In the genomic region with DNA sequence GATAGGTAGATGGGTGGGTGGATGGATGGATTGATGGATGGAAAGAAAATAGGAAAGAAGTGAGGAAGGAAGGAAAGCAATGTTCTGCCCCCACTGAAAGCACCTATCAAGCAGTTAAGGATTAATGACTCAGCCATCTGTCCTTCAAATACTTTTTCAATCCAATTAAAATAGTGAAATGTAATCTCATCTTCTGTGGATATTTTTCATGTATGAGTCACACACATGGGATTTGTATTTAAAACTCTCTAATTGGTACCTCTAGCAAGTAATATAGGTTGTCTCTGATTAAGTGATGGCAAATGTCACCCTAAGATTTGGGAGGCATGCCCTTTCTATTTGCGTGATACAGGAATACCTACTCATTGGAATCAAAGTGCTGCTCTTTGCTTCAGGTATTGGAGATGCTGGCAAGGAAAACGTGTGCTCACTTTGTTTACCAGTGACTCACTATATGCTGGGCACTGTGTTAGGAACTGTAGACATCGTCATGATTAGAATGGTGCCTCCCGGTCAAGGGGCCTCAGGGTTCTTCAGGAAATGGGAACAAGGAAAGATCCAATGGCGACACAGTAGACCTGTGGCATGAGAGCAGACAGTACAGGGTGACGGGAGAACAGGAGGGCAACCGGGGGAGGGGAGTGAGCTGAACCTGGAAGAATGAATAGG, we compare ENCODE assay signal across 17 cellular contexts.
A peak's percentile ranks its signal among the peaks of the same experiment; 100 is the strongest.
DNase-seq lines count a peak whose midpoint lies in the region; ATAC-seq lines count a peak whose summit lies in the region.
"Had no signal": no experiment of that assay in that cellular context is flagged by ENCODE, and none has a peak within 500 bp of the region (broad histone marks: within the 10 kb centered on the region; RNA-seq: fewer than 3 reads in every experiment).

No MANE protein-coding gene starts in this region.

- peak overlapping the region; percentile 50 for H3K27ac ChIP-seq in ACC112 (ENCODE audit: low read depth, low read length)
- H3K27ac ChIP-seq: KMS-11 had no signal

- no peaks in the 10 kb centered on the region for H3K9me3 ChIP-seq in adipocyte (ENCODE audit: control insufficient read depth, low read length)

- intact Hi-C loops in head of caudate nucleus (cut with DNase I), result no loop called here

- ATAC-seq in HG02884 (IDR thresholded peaks at IDR 0.05; ENCODE audit: unreplicated experiment), result no peak

- no peaks in the 10 kb centered on the region for H3K79me2 ChIP-seq in ACC112 (ENCODE audit: control insufficient read depth, insufficient read depth, low read length, unreplicated experiment)

- H3K9ac ChIP-seq in adipocyte (ENCODE audit: low read length), result no peak overlapping the region
- H3K9ac ChIP-seq: KMS-11 had no signal

- DNase-seq in NCI-H1694 (lab: John Stamatoyannopoulos, UW) (peak; percentile 62), adipocyte (ENCODE audit: low read depth) (peak; percentile 31), iris pigment epithelial cell (ENCODE audit: low read depth) (peak; percentile 23), T-helper 2 cell (no peak), head of caudate nucleus (no peak)
- DNase-seq in activated CD4-positive, alpha-beta T cell treated with anti-CD3 and anti-CD28 coated beads for 4 hours, result no peak
- DNase-seq: activated CD4-positive, alpha-beta T cell treated with anti-CD3 and anti-CD28 coated beads for 48 hours; activated CD8-positive, alpha-beta memory T cell treated with anti-CD3 and anti-CD28 coated beads, Interleukin-2, amount 50 U/mL, for 4 hours; activated gamma-delta T cell; cerebellar nuclear complex; effector CD8-positive, alpha-beta T cell; GOT3; hippocampal formation; stimulated activated CD4-positive, alpha-beta T cell treated with anti-CD3 and anti-CD28 coated beads, Interleukin-12 subunit alpha, Interleukin-12 subunit beta, amount 100 ng/mL, for 4 hours had no signal

- peaks cover 24% of the 10 kb centered on the region for H3K4me1 ChIP-seq in ACC112 (ENCODE audit: control insufficient read depth, insufficient read depth, low read length, unreplicated experiment)
- H3K4me1 ChIP-seq in adipocyte (ENCODE audit: control insufficient read depth, insufficient read depth, low read length), result peaks cover 25% of the 10 kb centered on the region

- H3K27me3 ChIP-seq in ACC112 (ENCODE audit: insufficient read depth, low read length) (no peaks in the 10 kb centered on the region), adipocyte (replicated peaks; ENCODE audit: control insufficient read depth, insufficient read depth, low read length) (no peaks in the 10 kb centered on the region)

- no peak overlapping the region for H2AFZ ChIP-seq in ACC112 (ENCODE audit: low read length, unreplicated experiment)

- no peak overlapping the region for H3K4me3 ChIP-seq in ACC112 (ENCODE audit: low read depth, low read length)
- H3K4me3 ChIP-seq in adipocyte (ENCODE audit: low read length), result no peak overlapping the region

- H3K36me3 ChIP-seq in ACC112 (ENCODE audit: insufficient read depth, low read length), result no peaks in the 10 kb centered on the region
- no peaks in the 10 kb centered on the region for H3K36me3 ChIP-seq in adipocyte (ENCODE audit: control insufficient read depth, insufficient read depth, low read length, severe bottlenecking)

Comparison
In these comparisons a context has a peak if more than half of its experiments do, and no peak if none do; other contexts are left out.
1. DNase-seq: peak in NCI-H1694 (single experiment), adipocyte (single experiment) and iris pigment epithelial cell (single experiment); none in T-helper 2 cell (0 of 5), head of caudate nucleus (0 of 42) and activated CD4-positive, alpha-beta T cell treated with anti-CD3 and anti-CD28 coated beads for 4 hours (0 of 2).